Comparison of ENCODE assay signal across 9 cellular contexts in the genomic region with DNA sequence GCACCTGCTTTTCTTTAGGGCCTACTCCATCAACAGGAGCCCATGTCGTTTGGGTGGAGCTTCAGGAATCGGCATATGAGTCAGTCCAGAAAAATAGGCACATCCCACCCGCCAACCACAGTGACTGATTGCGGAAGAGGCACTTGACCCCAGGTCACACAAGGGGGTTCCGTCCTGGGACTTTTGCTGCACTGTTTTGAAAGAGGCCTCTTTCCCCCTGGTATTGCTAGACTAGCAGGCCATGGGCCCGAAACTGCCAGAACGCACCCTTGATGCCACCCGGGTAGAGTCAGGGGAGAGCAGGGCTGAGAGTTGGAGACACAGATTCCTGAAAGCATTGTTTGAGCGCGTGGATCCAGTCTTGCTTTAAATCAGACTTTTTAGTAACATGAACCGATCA. TPM values are rescaled to one million over a fixed set of nuclear protein-coding genes. Genes with fewer than 3 reads are reported as not detected.
DNase-seq lines count a peak whose midpoint lies in the region; ATAC-seq and TF ChIP-seq lines count a peak whose summit lies in the region.
"Had no signal": no experiment of that assay in that cellular context is flagged by ENCODE, and none has a peak within 500 bp of the region (broad histone marks: within the 10 kb centered on the region; RNA-seq: fewer than 3 reads in every experiment).

No MANE protein-coding gene starts in this region.

- H3K4me1 ChIP-seq in tibial nerve (peaks cover 0 to 46% (median 32%) of the 10 kb centered on the region in 4 donors), OCI-LY7 (ENCODE audit: insufficient read depth, low read length, poor library complexity, severe bottlenecking) (peaks cover 8% of the 10 kb centered on the region)

- H3K9me3 ChIP-seq in tibial nerve (no peaks in the 10 kb centered on the region), OCI-LY7 (ENCODE audit: low read length) (no peaks in the 10 kb centered on the region)

- CTCF ChIA-PET in OCI-LY7 (lab: Charles Lee; ENCODE audit: unreplicated experiment), result no interaction called here

- H2AFZ ChIP-seq in OCI-LY7 (ENCODE audit: low read length), result no peak overlapping the region

- no peaks in the 10 kb centered on the region for H3K27me3 ChIP-seq in tibial nerve

- H3K4me3 ChIP-seq in tibial nerve (no peak overlapping the region), OCI-LY7 (ENCODE audit: low read depth, low read length, poor library complexity, severe bottlenecking) (no peak overlapping the region)

- H3K36me3 ChIP-seq in tibial nerve, result no peaks in the 10 kb centered on the region
- no peaks in the 10 kb centered on the region for H3K36me3 ChIP-seq in OCI-LY7 (ENCODE audit: insufficient read depth, low read length)

- peak in 1 of 2 donors; percentile 40 for TF ChIP-seq EP300 in tibial nerve (IDR thresholded peaks at IDR 0.05)

- no peak overlapping the region for H3K4me2 ChIP-seq in OCI-LY7 (ENCODE audit: low read length)

- H3K36me3 Mint-ChIP-seq in activated naive CD4-positive, alpha-beta T cell treated with anti-CD3 and anti-CD28 coated beads, Interleukin-2, amount 50 U/mL, for 72 hours, result peaks cover 0 to 5% of the 10 kb centered on the region in 2 donors

- BruUV-seq in OCI-LY7 (replicated peaks; lab: Mats Ljungman, UMichigan), result no TSS peak

- H3K27ac Mint-ChIP-seq in activated naive CD4-positive, alpha-beta T cell treated with anti-CD3 and anti-CD28 coated beads, Interleukin-2, amount 50 U/mL, for 72 hours, result no peak overlapping the region

- DNase-seq in activated naive CD4-positive, alpha-beta T cell treated with anti-CD3 and anti-CD28 coated beads, Interleukin-2, amount 50 U/mL, for 72 hours (ENCODE audit: low spot score in 2 of 2), result peak in 1 of 2 donors; percentile 30
- DNase-seq in activated naive CD4-positive, alpha-beta T cell treated with anti-CD3 and anti-CD28 coated beads, Interleukin-2, amount 50 U/mL, for 16 hours, result no peak
- DNase-seq in SIG-M5 treated with dmso at 0.1 percent for 504 hours (lab: John Stamatoyannopoulos, UW; ENCODE audit: unreplicated experiment) (peak; percentile 99), left ventricle myocardium superior (peak; percentile 45), tibial nerve (ENCODE audit: low spot score in 2 of 2) (no peak), OCI-LY7 (ENCODE audit: low spot score) (no peak)

- 49 to 62% methylated on average over 11 of the region's 11 CpGs for WGBS in tibial nerve, 2 donors

- intact Hi-C loops in left ventricle myocardium superior (cut with micrococcal nuclease) (no loop called here), OCI-LY7 (cut with micrococcal nuclease; ENCODE audit: unreplicated experiment) (no loop called here)

- peak; percentile 36 to 40 for ATAC-seq in activated naive CD4-positive, alpha-beta T cell treated with anti-CD3 and anti-CD28 coated beads, Interleukin-2, amount 50 U/mL, for 72 hours
- ATAC-seq in left ventricle myocardium superior (peak; percentile 33), GM18858 (IDR thresholded peaks at IDR 0.05; ENCODE audit: unreplicated experiment) (no peak), HG02852 (IDR thresholded peaks at IDR 0.05; ENCODE audit: unreplicated experiment) (no peak)

- H3K27ac ChIP-seq in tibial nerve (peak overlapping the region; percentile 34 to 89 (median 70)), OCI-LY7 (ENCODE audit: low read depth, low read length, poor library complexity, severe bottlenecking) (no peak overlapping the region)
- H3K27ac ChIP-seq: C4-2B had no signal

- H3K9me2 ChIP-seq in OCI-LY7 (ENCODE audit: insufficient read depth, low read length), result no peaks in the 10 kb centered on the region

- TF ChIP-seq CTCF in tibial nerve (IDR thresholded peaks at IDR 0.05) (no peak), OCI-LY7 (conservative IDR thresholded peaks at IDR 0.05; ENCODE audit: low read length) (no peak)

- POLR2A ChIA-PET in OCI-LY7 (lab: Charles Lee), result interaction anchor here (1.1 kb wide), 1 partner anchor 12 kb away, joined by 3 read pairs; no protein-coding TSS in a partner anchor

- no peaks in the 10 kb centered on the region for H4K20me1 ChIP-seq in OCI-LY7 (ENCODE audit: insufficient read depth, low read length)

- H3K79me2 ChIP-seq in OCI-LY7 (ENCODE audit: insufficient read depth, low read depth, low read length), result no peaks in the 10 kb centered on the region

- H3K9me3 Mint-ChIP-seq in activated naive CD4-positive, alpha-beta T cell treated with anti-CD3 and anti-CD28 coated beads, Interleukin-2, amount 50 U/mL, for 72 hours, result no peaks in the 10 kb centered on the region

- TF ChIP-seq POLR2A in tibial nerve (IDR thresholded peaks at IDR 0.05), result no peak

RNA-seq across cellular contexts. Expression of a gene that starts 19.3 kb away (rescaled TPM):
- total RNA-seq in activated naive CD4-positive, alpha-beta T cell treated with anti-CD3 and anti-CD28 coated beads, Interleukin-2, amount 50 U/mL, for 72 hours, result 10 to 100 TPM; 17.2 to 27.7 TPM
- total RNA-seq in left ventricle myocardium superior (2.3 TPM), tibial nerve (10 to 100 TPM in 3 of 4 donors, 1 to 10 TPM in 1; 8.6 to 16.4 (median 12.7) TPM), OCI-LY7 (2022) (3.7 and 3.8 TPM in 2 replicates)
- total RNA-seq in OCI-LY7 (2014; rRNA removed; shearing (Covaris generic)), result 0.51 and 1.1 TPM in 2 replicates

RNA-seq across cellular contexts. Expression of a gene that starts 51.8 kb away (rescaled TPM):
- 10 to 100 TPM; 14.9 to 15.4 TPM for total RNA-seq in activated naive CD4-positive, alpha-beta T cell treated with anti-CD3 and anti-CD28 coated beads, Interleukin-2, amount 50 U/mL, for 72 hours
- total RNA-seq in left ventricle myocardium superior (9.1 TPM), tibial nerve (10 to 100 TPM in 1 of 4 donors, 1 to 10 TPM in 3; 7.8 to 14.9 (median 8.7) TPM), OCI-LY7 (2022) (15.5 and 15.6 TPM in 2 replicates)
- 10.6 and 12.5 TPM in 2 replicates for total RNA-seq in OCI-LY7 (2014; rRNA removed; shearing (Covaris generic))

RNA-seq across cellular contexts. Expression of a gene that starts 51.9 kb away (rescaled TPM):
- 10 to 100 TPM; 16.2 to 23.2 TPM for total RNA-seq in activated naive CD4-positive, alpha-beta T cell treated with anti-CD3 and anti-CD28 coated beads, Interleukin-2, amount 50 U/mL, for 72 hours
- total RNA-seq in left ventricle myocardium superior, result 7.6 TPM
- total RNA-seq in tibial nerve, result 10 to 100 TPM in 1 of 4 donors, 1 to 10 TPM in 3; 6.1 to 17.4 (median 9.1) TPM
- total RNA-seq in OCI-LY7 (2014; rRNA removed; shearing (Covaris generic)), result 10.8 TPM in 2 replicates
- total RNA-seq in OCI-LY7 (2022), result 15.6 and 16.5 TPM in 2 replicates

Comparison
In these comparisons a context has a peak if more than half of its experiments do, and no peak if none do; other contexts are left out.
1. ATAC-seq: peak in activated naive CD4-positive, alpha-beta T cell treated with anti-CD3 and anti-CD28 coated beads, Interleukin-2, amount 50 U/mL, for 72 hours (2 of 2) and left ventricle myocardium superior (single experiment); none in GM18858 (single experiment) and HG02852 (single experiment).
2. DNase-seq: peak in SIG-M5 treated with dmso at 0.1 percent for 504 hours (single experiment) and left ventricle myocardium superior (single experiment); none in activated naive CD4-positive, alpha-beta T cell treated with anti-CD3 and anti-CD28 coated beads, Interleukin-2, amount 50 U/mL, for 16 hours (single experiment), tibial nerve (0 of 2) and OCI-LY7 (single experiment).